ENCODE assay signal across 2 cellular contexts in genomic region chr4:144718958-144719512, GRCh38.
A peak's percentile ranks its signal among the peaks of the same experiment; 100 is the strongest.
TF ChIP-seq lines count a peak whose summit lies in the region.

No MANE protein-coding gene starts in this region.

TF ChIP-seq in endothelial cell of umbilical vein, 7 proteins besides CTCF, POLR2A, EP300 and RAD21:
- TF ChIP-seq EZH2 (IDR thresholded peaks at IDR 0.05; ENCODE audit: borderline replicate concordance, low read depth, low read length, severe bottlenecking) (no peak), POLR2AphosphoS5 (IDR thresholded peaks at IDR 0.05; ENCODE audit: insufficient read depth, low read depth, low read length) (peak; percentile 10)
TF ChIP-seq in endothelial cell of umbilical vein: peak in this region for 1.

TF ChIP-seq in neural cell, 6 proteins besides CTCF, POLR2A, EP300 and RAD21:
- TF ChIP-seq REST (IDR thresholded peaks at IDR 0.05; ENCODE audit: borderline replicate concordance) (no peak), POLR2AphosphoS5 (IDR thresholded peaks at IDR 0.05) (peak; percentile 52), EZH2 (IDR thresholded peaks at IDR 0.05; ENCODE audit: borderline replicate concordance, insufficient read depth, low read length, poor library complexity, severe bottlenecking) (no peak)
